ENCODE assay signal across 1 cellular context in genomic region chr19:54448037-54448773, GRCh38.
TF ChIP-seq lines count a peak whose summit lies in the region.

No MANE protein-coding gene starts in this region.

TF ChIP-seq in K562, 482 proteins besides CTCF, POLR2A, EP300 and RAD21 (continued from another document and continues in another):
- TF ChIP-seq IRF9 (tag; IDR thresholded peaks at IDR 0.05) (peak; percentile 28; the same call in 1 of the 2 replicates), RBM25 (IDR thresholded peaks at IDR 0.05; ENCODE audit: low read depth, low read length, severe bottlenecking) (no peak), TCFL5 (CRISPR knock-in tag; conservative IDR thresholded peaks at IDR 0.05) (no peak), FOXA3 (CRISPR knock-in tag; conservative IDR thresholded peaks at IDR 0.05 in 1 of 2, IDR thresholded peaks at IDR 0.05 in 1 of 2) (no peak), RREB1 (CRISPR knock-in tag; IDR thresholded peaks at IDR 0.05) (no peak), ZNF217 (CRISPR knock-in tag; IDR thresholded peaks at IDR 0.05) (no peak), PML (IDR thresholded peaks at IDR 0.05; ENCODE audit: low read length) (no peak), JUND (IDR thresholded peaks at IDR 0.05; ENCODE audit: borderline replicate concordance, low read depth, low read length) (0 out of 2 replicates have a peak, but pooled peaks have one; percentile 2), JUND (tag; IDR thresholded peaks at IDR 0.05; ENCODE audit: borderline replicate concordance, low read depth, low read length) (no peak; the same call in 2 of the 3 replicates), NBN (IDR thresholded peaks at IDR 0.05; ENCODE audit: low read depth) (no peak), FUS (optimal IDR thresholded peaks at IDR 0.05; ENCODE audit: low read depth, low read length) (no peak), ZNF133 (CRISPR knock-in tag; IDR thresholded peaks at IDR 0.05) (no peak), ZNF280B (CRISPR knock-in tag; IDR thresholded peaks at IDR 0.05) (no peak), E2F3 (CRISPR knock-in tag; IDR thresholded peaks at IDR 0.05) (no peak), USF1 (CRISPR knock-in tag; IDR thresholded peaks at IDR 0.05) (no peak), MITF (IDR thresholded peaks at IDR 0.05) (no peak), HNRNPLL (IDR thresholded peaks at IDR 0.05; ENCODE audit: low read depth, low read length, poor library complexity, severe bottlenecking) (no peak), DACH1 (IDR thresholded peaks at IDR 0.05; ENCODE audit: partially characterized antibody) (no peak), GATA2 (CRISPR knock-in tag; IDR thresholded peaks at IDR 0.05) (no peak), MAFK (IDR thresholded peaks at IDR 0.05; ENCODE audit: low read length) (no peak), CBFA2T3 (IDR thresholded peaks at IDR 0.05) (no peak), CGGBP1 (CRISPR knock-in tag; IDR thresholded peaks at IDR 0.05) (no peak), SMAD1 (IDR thresholded peaks at IDR 0.05; ENCODE audit: low read depth, low read length, partially characterized antibody) (no peak), HNRNPUL1 (IDR thresholded peaks at IDR 0.05; ENCODE audit: low read length) (no peak), EWSR1 (IDR thresholded peaks at IDR 0.05; ENCODE audit: borderline replicate concordance, low read depth, partially characterized antibody) (no peak), NFXL1 (CRISPR knock-in tag; IDR thresholded peaks at IDR 0.05) (no peak), ZNF766 (CRISPR knock-in tag; conservative IDR thresholded peaks at IDR 0.05) (no peak), ATF7 (IDR thresholded peaks at IDR 0.05) (no peak), SAFB2 (IDR thresholded peaks at IDR 0.05; ENCODE audit: borderline replicate concordance, low read depth, low read length, severe bottlenecking) (no peak), HMGXB4 (CRISPR knock-in tag; IDR thresholded peaks at IDR 0.05) (no peak), HMG20A (CRISPR knock-in tag; conservative IDR thresholded peaks at IDR 0.05) (no peak), PATZ1 (CRISPR knock-in tag; IDR thresholded peaks at IDR 0.05; ENCODE audit: borderline replicate concordance) (no peak), FOXP4 (CRISPR knock-in tag; IDR thresholded peaks at IDR 0.05; ENCODE audit: borderline replicate concordance) (no peak), CTBP1 (IDR thresholded peaks at IDR 0.05; ENCODE audit: borderline replicate concordance) (no peak), TCF15 (CRISPR knock-in tag; IDR thresholded peaks at IDR 0.05) (no peak), MEIS2 (IDR thresholded peaks at IDR 0.05; ENCODE audit: partially characterized antibody) (no peak), CCAR2 (IDR thresholded peaks at IDR 0.05; ENCODE audit: low read depth, low read length) (no peak), ZBTB5 (IDR thresholded peaks at IDR 0.05) (no peak), MED1 (CRISPR knock-in tag; IDR thresholded peaks at IDR 0.05; ENCODE audit: borderline replicate concordance) (no peak), TAF9B (IDR thresholded peaks at IDR 0.05; ENCODE audit: partially characterized antibody) (no peak), SREBF2 (CRISPR knock-in tag; IDR thresholded peaks at IDR 0.05) (no peak), BRD9 (IDR thresholded peaks at IDR 0.05; ENCODE audit: low read depth, partially characterized antibody) (no peak), CAMTA2 (CRISPR knock-in tag; conservative IDR thresholded peaks at IDR 0.05) (no peak), GABPA (tag; conservative IDR thresholded peaks at IDR 0.05; ENCODE audit: low read depth) (no peak), GATAD2A (IDR thresholded peaks at IDR 0.05) (no peak), ZNF134 (CRISPR knock-in tag; conservative IDR thresholded peaks at IDR 0.05) (no peak), EP400 (IDR thresholded peaks at IDR 0.05) (no peak), CSDE1 (IDR thresholded peaks at IDR 0.05) (peak in 1 of 2 experiments; percentile 52; a peak in 1 of 4 replicates)
